Comparison of ENCODE assay signal across 8 cellular contexts in genomic region chr1:183471748-183472487, GRCh38. TPM values are rescaled to one million over a fixed set of nuclear protein-coding genes. Genes with fewer than 3 reads are reported as not detected.
DNase-seq lines count a peak whose midpoint lies in the region; ATAC-seq and TF ChIP-seq lines count a peak whose summit lies in the region.

No MANE protein-coding gene starts in this region.

- H4K20me1 ChIP-seq in smooth muscle cell (ENCODE audit: low read depth) = peaks cover 39% of the 10 kb centered on the region

- no peaks in the 10 kb centered on the region for H3K9me3 ChIP-seq in smooth muscle cell (replicated peaks; ENCODE audit: low read depth)

- peaks cover 12% of the 10 kb centered on the region for H3K4me1 ChIP-seq in smooth muscle cell (ENCODE audit: low read depth)

- CTCF ChIA-PET in AG04449 (lab: Yijun Ruan, JAX) (no interaction called here), WTC11 (lab: Charles Lee) (interaction anchor here (1.1 to 1.7 kb wide), 5 partner anchors 11 to 190 kb away, joined by 3 to 7 read pairs (median 3); no protein-coding TSS in a partner anchor)

- POLR2A ChIA-PET in AG04449 (lab: Yijun Ruan, JAX) (interaction anchor here (1.0 kb wide), 1 partner anchor 192 kb away, joined by 3 read pairs; no protein-coding TSS in a partner anchor), WTC11 (lab: Charles Lee) (no interaction called here)

- peak; percentile 62 for ATAC-seq in GM18907 (IDR thresholded peaks at IDR 0.05; ENCODE audit: unreplicated experiment)
- ATAC-seq in HG03175 (IDR thresholded peaks at IDR 0.05; ENCODE audit: unreplicated experiment) = peak; percentile 55
- ATAC-seq in WTC11 = peak; percentile 90

- H3K27ac Mint-ChIP-seq in WTC11 = peak overlapping the region; percentile 99

- DNase-seq in AG04449 (ENCODE audit: low read depth, low spot score) = peak; percentile 92
- DNase-seq in NCI-H2227 treated with DMSO at 0.1 percent for 48 hours (lab: John Stamatoyannopoulos, UW) = peak; percentile 98
- peak; percentile 96 for DNase-seq in WTC11 (ENCODE audit: low spot score)
- peak; percentile 99 for DNase-seq in cardiac fibroblast (ENCODE audit: low read depth in 2 of 2)
- DNase-seq in iPS-NIHi7 (ENCODE audit: extremely low spot score) = peak; percentile 88
- peak; percentile 98 for DNase-seq in smooth muscle cell (lab: John Stamatoyannopoulos, UW; ENCODE audit: unreplicated experiment)

- no peaks in the 10 kb centered on the region for H3K36me3 Mint-ChIP-seq in WTC11

- peak overlapping the region; percentile 97 for H3K9ac ChIP-seq in smooth muscle cell (ENCODE audit: low read depth)

- peak overlapping the region; percentile 98 for H2AFZ ChIP-seq in smooth muscle cell (ENCODE audit: low read depth)

- H3K4me2 ChIP-seq in smooth muscle cell = peak overlapping the region; percentile 95

- H3K27ac ChIP-seq in smooth muscle cell (ENCODE audit: low read depth) = peak overlapping the region; percentile 99

- WGBS in smooth muscle cell (ENCODE audit: low lambda C conversion rate) = 1% methylated on average over 31 of the region's 42 CpGs

- peak overlapping the region; percentile 90 for H3K4me3 Mint-ChIP-seq in WTC11

- no peaks in the 10 kb centered on the region for H3K36me3 ChIP-seq in smooth muscle cell (ENCODE audit: low read depth)

- TF ChIP-seq CTCF in AG04449 (IDR thresholded peaks at IDR 0.05; ENCODE audit: insufficient read depth, low read length, missing control alignments) (peak; percentile 4), WTC11 (IDR thresholded peaks at IDR 0.05) (no peak), cardiac fibroblast (IDR thresholded peaks at IDR 0.05; ENCODE audit: low read depth, low read length) (no peak), smooth muscle cell (IDR thresholded peaks at IDR 0.05; ENCODE audit: borderline replicate concordance, insufficient read depth, poor library complexity, severe bottlenecking) (no peak)

- H3K4me1 Mint-ChIP-seq in WTC11 = peaks cover 20% of the 10 kb centered on the region

- peak overlapping the region; percentile 94 for H3K4me3 ChIP-seq in AG04449 (ENCODE audit: low read depth, low read length)
- H3K4me3 ChIP-seq in cardiac fibroblast (replicated peaks in 1 of 2; ENCODE audit: low read depth in 2 of 2, low read length in 2 of 2) = peak overlapping the region; percentile 90 to 98
- H3K4me3 ChIP-seq in smooth muscle cell = peak overlapping the region; percentile 96

- peaks cover 3% of the 10 kb centered on the region for H3F3A ChIP-seq in smooth muscle cell (ENCODE audit: low read depth)

- no peaks in the 10 kb centered on the region for H3K27me3 ChIP-seq in smooth muscle cell (ENCODE audit: low read depth)

- H3K79me2 ChIP-seq in smooth muscle cell (ENCODE audit: low read depth) = peaks cover 43% of the 10 kb centered on the region

- no peaks in the 10 kb centered on the region for H3K27me3 Mint-ChIP-seq in WTC11 (ENCODE audit: low read depth)

- no peaks in the 10 kb centered on the region for H3K9me3 Mint-ChIP-seq in WTC11

TF ChIP-seq in WTC11, 78 proteins besides CTCF, POLR2A, EP300 and RAD21 (continues in another document):
- peak; percentile 64 for TF ChIP-seq NFYB (CRISPR knock-in tag; conservative IDR thresholded peaks at IDR 0.05; ENCODE audit: low read depth)
- no peak for TF ChIP-seq JUN (CRISPR knock-in tag; IDR thresholded peaks at IDR 0.05)
- no peak for TF ChIP-seq FOXP4 (CRISPR knock-in tag; IDR thresholded peaks at IDR 0.05)
- no peak; the same call in 1 of the 2 replicates for TF ChIP-seq HMGXB4 (CRISPR knock-in tag; IDR thresholded peaks at IDR 0.05)
- TF ChIP-seq ZNF232 (CRISPR knock-in tag; IDR thresholded peaks at IDR 0.05) = 0 out of 2 replicates have a peak, but pooled peaks have one; percentile 44
- peak; percentile 84 for TF ChIP-seq GABPB1 (CRISPR knock-in tag; IDR thresholded peaks at IDR 0.05)
- no peak for TF ChIP-seq MYBL2 (CRISPR knock-in tag; IDR thresholded peaks at IDR 0.05)
- no peak for TF ChIP-seq ZNF317 (CRISPR knock-in tag; IDR thresholded peaks at IDR 0.05; ENCODE audit: borderline replicate concordance, low read depth)
- no peak for TF ChIP-seq PREB (CRISPR knock-in tag; IDR thresholded peaks at IDR 0.05; ENCODE audit: borderline replicate concordance)
- no peak for TF ChIP-seq TP53 (CRISPR knock-in tag; IDR thresholded peaks at IDR 0.05)
- no peak for TF ChIP-seq RORB (CRISPR knock-in tag; IDR thresholded peaks at IDR 0.05)
- no peak for TF ChIP-seq USF1 (CRISPR knock-in tag; IDR thresholded peaks at IDR 0.05)
- TF ChIP-seq SMAD4 (CRISPR knock-in tag; IDR thresholded peaks at IDR 0.05) = no peak
- TF ChIP-seq E2F5 (CRISPR knock-in tag; IDR thresholded peaks at IDR 0.05) = 0 out of 2 replicates have a peak, but pooled peaks have one; percentile 42
- TF ChIP-seq ATF1 (CRISPR knock-in tag; IDR thresholded peaks at IDR 0.05) = no peak
- TF ChIP-seq OVOL2 (CRISPR knock-in tag; IDR thresholded peaks at IDR 0.05; ENCODE audit: borderline replicate concordance) = no peak
- no peak for TF ChIP-seq E2F1 (CRISPR knock-in tag; IDR thresholded peaks at IDR 0.05)
- TF ChIP-seq ZNF263 (CRISPR knock-in tag; IDR thresholded peaks at IDR 0.05; ENCODE audit: low read depth) = no peak

RNA-seq across cellular contexts. Expression of gene SMG7, which starts 0.4 kb away (rescaled TPM):
- 52.3 to 58.2 TPM (median 57.8 TPM) in 3 replicates for total RNA-seq in WTC11 (2021)
- total RNA-seq in smooth muscle cell = 30.3 and 40.4 TPM in 2 replicates
- polyA plus RNA-seq in smooth muscle cell = 18.3 and 21.3 TPM in 2 replicates

RNA-seq across cellular contexts. Expression of gene NMNAT2, which starts 53.7 kb away (rescaled TPM):
- total RNA-seq in WTC11 (2021) (8.8 to 10.5 TPM (median 8.9 TPM) in 3 replicates), smooth muscle cell (0.22 and 3.7 TPM in 2 replicates)
- 0.24 and 0.43 TPM in 2 replicates for polyA plus RNA-seq in smooth muscle cell

Comparison
In these comparisons a context has a peak if more than half of its experiments do, and no peak if none do; other contexts are left out.
1. Peak in every context shown above with its lines: DNase-seq, ATAC-seq, H3K4me3 ChIP-seq and H3K27ac ChIP-seq.